9 cellular contexts compared by ENCODE assay signal in genomic region chr5:173781826-173782670, GRCh38.
A peak's percentile ranks its signal among the peaks of the same experiment; 100 is the strongest.
DNase-seq lines count a peak whose midpoint lies in the region; ATAC-seq, FAIRE-seq and TF ChIP-seq lines count a peak whose summit lies in the region.
"Had no signal": no experiment of that assay in that cellular context is flagged by ENCODE, and none has a peak within 500 bp of the region (broad histone marks: within the 10 kb centered on the region; RNA-seq: fewer than 3 reads in every experiment).

No MANE protein-coding gene starts in this region.

- H3K9ac ChIP-seq in SK-N-SH, result peak overlapping the region; percentile 41; the same call in 1 of the 2 replicates

- no peak for TF ChIP-seq EP300 in SK-N-SH (IDR thresholded peaks at IDR 0.05; ENCODE audit: borderline replicate concordance in 1 of 2, low read depth in 1 of 2, low read length in 1 of 2)
- peak in 3 of 4 donors; percentile 46 to 91 (median 88) for TF ChIP-seq EP300 in upper lobe of left lung (IDR thresholded peaks at IDR 0.05)

- peak overlapping the region; percentile 89 for H2AFZ ChIP-seq in SK-N-SH (ENCODE audit: low read depth)

- H4K20me1 ChIP-seq in SK-N-SH (ENCODE audit: insufficient read depth), result no peaks in the 10 kb centered on the region

- peak overlapping the region; percentile 75 to 85 for H3K27ac ChIP-seq in SK-N-SH (ENCODE audit: low read depth in 2 of 2, low read length in 1 of 2)
- H3K27ac ChIP-seq in upper lobe of left lung, result peak overlapping the region; percentile 77 to 85 (median 83)
- H3K27ac ChIP-seq: cardiac muscle cell had no signal

- no peak for TF ChIP-seq CTCF in SK-N-SH (IDR thresholded peaks at IDR 0.05)
- TF ChIP-seq CTCF in progenitor cell of endocrine pancreas (IDR thresholded peaks at IDR 0.05; ENCODE audit: unreplicated experiment), result no peak
- no peak for TF ChIP-seq CTCF in upper lobe of left lung (IDR thresholded peaks at IDR 0.05)

- peak overlapping the region; percentile 30 for H3K4me2 ChIP-seq in SK-N-SH

- CTCF ChIA-PET in SK-N-SH (lab: Yijun Ruan, JAX), result interaction anchor here (0.7 to 1.2 kb wide), 2 partner anchors 23 to 143 kb away, joined by 3 read pairs; no protein-coding TSS in a partner anchor

- no peak for DNase-seq in GM19239 (ENCODE audit: insufficient read length, low spot score)
- DNase-seq in SK-N-SH, result peak; percentile 54
- DNase-seq in activated naive CD4-positive, alpha-beta T cell treated with anti-CD3 and anti-CD28 coated beads, Interleukin-2, amount 50 U/mL, for 72 hours (ENCODE audit: low spot score in 2 of 2), result peak in 1 of 2 donors; percentile 8
- peak; percentile 68 for DNase-seq in glomerular visceral epithelial cell (ENCODE audit: extremely low spot score)
- DNase-seq in progenitor cell of endocrine pancreas (ENCODE audit: low spot score, unreplicated experiment), result no peak
- DNase-seq in upper lobe of left lung, result peak in 1 of 2 donors; percentile 86

- H3K4me1 Mint-ChIP-seq in progenitor cell of endocrine pancreas (ENCODE audit: low read depth), result peaks cover 13% of the 10 kb centered on the region

- H3K9me3 ChIP-seq in SK-N-SH (no peaks in the 10 kb centered on the region), upper lobe of left lung (no peaks in the 10 kb centered on the region)

- FAIRE-seq in GM19239 (lab: Jason Lieb, UNC), result peak; percentile 72

- H3K36me3 ChIP-seq in SK-N-SH (replicated peaks in 1 of 2; ENCODE audit: control insufficient read depth in 1 of 2, insufficient read depth in 2 of 2, low read length in 1 of 2), result no peaks in the 10 kb centered on the region
- no peaks in the 10 kb centered on the region for H3K36me3 ChIP-seq in upper lobe of left lung
- H3K36me3 ChIP-seq: cardiac muscle cell had no signal

- peak overlapping the region; percentile 87 to 92 for H3K27ac Mint-ChIP-seq in activated naive CD4-positive, alpha-beta T cell treated with anti-CD3 and anti-CD28 coated beads, Interleukin-2, amount 50 U/mL, for 72 hours
- H3K27ac Mint-ChIP-seq in progenitor cell of endocrine pancreas, result peak overlapping the region; percentile 51

- H3K9me2 ChIP-seq in SK-N-SH, result no peaks in the 10 kb centered on the region

- H3K4me1 ChIP-seq in SK-N-SH (ENCODE audit: control insufficient read depth in 1 of 2, insufficient read depth in 2 of 2, low read depth in 1 of 2, low read length in 1 of 2), result peaks cover 6 to 23% of the 10 kb centered on the region in 2 experiments; a peak in 3 of 4 replicates
- peaks cover 20 to 28% (median 26%) of the 10 kb centered on the region in 4 donors for H3K4me1 ChIP-seq in upper lobe of left lung

- H3K36me3 Mint-ChIP-seq in activated naive CD4-positive, alpha-beta T cell treated with anti-CD3 and anti-CD28 coated beads, Interleukin-2, amount 50 U/mL, for 72 hours, result no peaks in the 10 kb centered on the region
- no peaks in the 10 kb centered on the region for H3K36me3 Mint-ChIP-seq in progenitor cell of endocrine pancreas (ENCODE audit: insufficient read depth)

- peak; percentile 47 to 54 for ATAC-seq in activated naive CD4-positive, alpha-beta T cell treated with anti-CD3 and anti-CD28 coated beads, Interleukin-2, amount 50 U/mL, for 72 hours
- ATAC-seq in upper lobe of left lung (ENCODE audit: low FRiP score in 2 of 2) (peak; percentile 70 to 92), GM19467 (IDR thresholded peaks at IDR 0.05; ENCODE audit: unreplicated experiment) (no peak), GM21717 (IDR thresholded peaks at IDR 0.05; ENCODE audit: unreplicated experiment) (no peak)

- H3K27me3 ChIP-seq in SK-N-SH (ENCODE audit: insufficient read depth) (no peaks in the 10 kb centered on the region), upper lobe of left lung (no peaks in the 10 kb centered on the region)
- H3K27me3 ChIP-seq: cardiac muscle cell had no signal

- H3F3A ChIP-seq in SK-N-SH (replicated peaks; ENCODE audit: insufficient read depth), result no peaks in the 10 kb centered on the region

- POLR2A ChIA-PET in SK-N-SH (lab: Yijun Ruan, JAX), result no interaction called here

- peaks cover 15% of the 10 kb centered on the region for H3K27me3 Mint-ChIP-seq in progenitor cell of endocrine pancreas

- H3K4me3 ChIP-seq in SK-N-SH (ENCODE audit: low read depth in 2 of 2, low read length in 1 of 2) (no peak overlapping the region), upper lobe of left lung (no peak overlapping the region)
- H3K4me3 ChIP-seq: cardiac muscle cell had no signal

- peak in 1 of 4 donors; percentile 52 for TF ChIP-seq POLR2A in upper lobe of left lung (IDR thresholded peaks at IDR 0.05)

- no peaks in the 10 kb centered on the region for H3K9me3 Mint-ChIP-seq in activated naive CD4-positive, alpha-beta T cell treated with anti-CD3 and anti-CD28 coated beads, Interleukin-2, amount 50 U/mL, for 72 hours
- no peaks in the 10 kb centered on the region for H3K9me3 Mint-ChIP-seq in progenitor cell of endocrine pancreas (ENCODE audit: low read depth)

- no peak for TF ChIP-seq RAD21 in SK-N-SH (IDR thresholded peaks at IDR 0.05; ENCODE audit: low read length)

- H3K4me3 Mint-ChIP-seq in progenitor cell of endocrine pancreas (ENCODE audit: low read depth), result no peak overlapping the region

- 19% methylated on average over 5 of the region's 8 CpGs for WGBS in SK-N-SH (ENCODE audit: low lambda C conversion rate)
- WGBS in upper lobe of left lung, 2 donors, result 31 to 32% methylated on average over 8 of the region's 8 CpGs

- no peaks in the 10 kb centered on the region for H3K79me2 ChIP-seq in SK-N-SH (ENCODE audit: insufficient read depth)

TF ChIP-seq in SK-N-SH, 30 proteins besides CTCF, POLR2A, EP300 and RAD21 (continues in another document):
- TF ChIP-seq TEAD4 (IDR thresholded peaks at IDR 0.05; ENCODE audit: borderline replicate concordance, insufficient read depth) (no peak), FOSL2 (IDR thresholded peaks at IDR 0.05; ENCODE audit: borderline replicate concordance, low read depth) (peak; percentile 56; the same call in 1 of the 2 replicates), EZH2phosphoT487 (IDR thresholded peaks at IDR 0.05; ENCODE audit: borderline replicate concordance, low read depth) (no peak), POLR2AphosphoS5 (IDR thresholded peaks at IDR 0.05; ENCODE audit: low read depth, low read length) (no peak), IRF3 (IDR thresholded peaks at IDR 0.05; ENCODE audit: low read depth, low read length) (no peak), GABPA (IDR thresholded peaks at IDR 0.05; ENCODE audit: low read depth) (peak; percentile 34; the same call in 1 of the 2 replicates), YY1 (IDR thresholded peaks at IDR 0.05; ENCODE audit: low read depth) (no peak), GATA2 (CRISPR knock-in tag; IDR thresholded peaks at IDR 0.05) (no peak), SIN3A (IDR thresholded peaks at IDR 0.05; ENCODE audit: borderline replicate concordance, low read depth, low read length) (no peak), CHD2 (IDR thresholded peaks at IDR 0.05; ENCODE audit: low read length, partially characterized antibody) (no peak), ZBTB33 (IDR thresholded peaks at IDR 0.05; ENCODE audit: borderline replicate concordance, low read depth) (no peak), SMC3 (IDR thresholded peaks at IDR 0.05; ENCODE audit: low read depth, low read length) (no peak), RXRA (IDR thresholded peaks at IDR 0.05; ENCODE audit: borderline replicate concordance, low read depth) (no peak), FOXJ3 (CRISPR knock-in tag; IDR thresholded peaks at IDR 0.05) (no peak), RFX5 (IDR thresholded peaks at IDR 0.05; ENCODE audit: low read length) (no peak), NFIC (IDR thresholded peaks at IDR 0.05; ENCODE audit: borderline replicate concordance) (no peak), ELF1 (IDR thresholded peaks at IDR 0.05) (peak; percentile 23; the same call in 1 of the 2 replicates), TAF1 (IDR thresholded peaks at IDR 0.05; ENCODE audit: borderline replicate concordance, low read depth, low read length) (no peak), NRF1 (IDR thresholded peaks at IDR 0.05; ENCODE audit: low read depth, low read length) (no peak), USF1 (IDR thresholded peaks at IDR 0.05; ENCODE audit: borderline replicate concordance, low read depth) (no peak), MXI1 (IDR thresholded peaks at IDR 0.05; ENCODE audit: low read depth, low read length) (no peak)

Comparison
In these comparisons a context has a peak if more than half of its experiments do, and no peak if none do; other contexts are left out.
1. DNase-seq: peak in SK-N-SH (single experiment) and glomerular visceral epithelial cell (single experiment); none in GM19239 (single experiment) and progenitor cell of endocrine pancreas (single experiment).
2. ATAC-seq: peak in activated naive CD4-positive, alpha-beta T cell treated with anti-CD3 and anti-CD28 coated beads, Interleukin-2, amount 50 U/mL, for 72 hours (2 of 2) and upper lobe of left lung (2 of 2); none in GM19467 (single experiment) and GM21717 (single experiment).